Comparison of ENCODE assay signal across 2 cellular contexts in genomic region chr6:52995913-52996685, GRCh38.
TF ChIP-seq lines count a peak whose summit lies in the region.

No MANE protein-coding gene starts in this region.

TF ChIP-seq in IMR-90, 13 proteins besides CTCF, POLR2A, EP300 and RAD21:
- TF ChIP-seq USF2 (IDR thresholded peaks at IDR 0.05; ENCODE audit: low read depth, low read length) (no peak), FOS (IDR thresholded peaks at IDR 0.05; ENCODE audit: low read depth, low read length) (peak; percentile 14; the same call in 1 of the 2 replicates)

TF ChIP-seq in GM12878, 131 proteins besides CTCF, POLR2A, EP300 and RAD21:
- TF ChIP-seq BHLHE40 (IDR thresholded peaks at IDR 0.05; ENCODE audit: borderline replicate concordance in 1 of 2, low read depth in 2 of 2, low read length in 1 of 2), result peak in 1 of 2 experiments; percentile 24; a peak in 1 of 4 replicates
- TF ChIP-seq, protein P1, sequence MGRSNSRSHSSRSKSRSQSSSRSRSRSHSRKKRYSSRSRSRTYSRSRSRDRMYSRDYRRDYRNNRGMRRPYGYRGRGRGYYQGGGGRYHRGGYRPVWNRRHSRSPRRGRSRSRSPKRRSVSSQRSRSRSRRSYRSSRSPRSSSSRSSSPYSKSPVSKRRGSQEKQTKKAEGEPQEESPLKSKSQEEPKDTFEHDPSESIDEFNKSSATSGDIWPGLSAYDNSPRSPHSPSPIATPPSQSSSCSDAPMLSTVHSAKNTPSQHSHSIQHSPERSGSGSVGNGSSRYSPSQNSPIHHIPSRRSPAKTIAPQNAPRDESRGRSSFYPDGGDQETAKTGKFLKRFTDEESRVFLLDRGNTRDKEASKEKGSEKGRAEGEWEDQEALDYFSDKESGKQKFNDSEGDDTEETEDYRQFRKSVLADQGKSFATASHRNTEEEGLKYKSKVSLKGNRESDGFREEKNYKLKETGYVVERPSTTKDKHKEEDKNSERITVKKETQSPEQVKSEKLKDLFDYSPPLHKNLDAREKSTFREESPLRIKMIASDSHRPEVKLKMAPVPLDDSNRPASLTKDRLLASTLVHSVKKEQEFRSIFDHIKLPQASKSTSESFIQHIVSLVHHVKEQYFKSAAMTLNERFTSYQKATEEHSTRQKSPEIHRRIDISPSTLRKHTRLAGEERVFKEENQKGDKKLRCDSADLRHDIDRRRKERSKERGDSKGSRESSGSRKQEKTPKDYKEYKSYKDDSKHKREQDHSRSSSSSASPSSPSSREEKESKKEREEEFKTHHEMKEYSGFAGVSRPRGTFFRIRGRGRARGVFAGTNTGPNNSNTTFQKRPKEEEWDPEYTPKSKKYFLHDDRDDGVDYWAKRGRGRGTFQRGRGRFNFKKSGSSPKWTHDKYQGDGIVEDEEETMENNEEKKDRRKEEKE (IDR thresholded peaks at IDR 0.05), result 0 out of 2 replicates have a peak, but pooled peaks have one; percentile 28
- TF ChIP-seq NFIC (IDR thresholded peaks at IDR 0.05; ENCODE audit: low read depth, low read length), result peak; percentile 24; the same call in 1 of the 2 replicates
- 0 out of 2 replicates have a peak, but pooled peaks have one; percentile 66 for TF ChIP-seq CHD4 (IDR thresholded peaks at IDR 0.05)
- TF ChIP-seq ZNF217 (IDR thresholded peaks at IDR 0.05), result peak; percentile 81
- TF ChIP-seq RUNX3 (IDR thresholded peaks at IDR 0.05; ENCODE audit: low read length), result peak; percentile 43; the same call in 1 of the 2 replicates
- 0 out of 2 replicates have a peak, but pooled peaks have one; percentile 1 for TF ChIP-seq ATF7 (IDR thresholded peaks at IDR 0.05; ENCODE audit: low read depth)
- TF ChIP-seq PAX8 (IDR thresholded peaks at IDR 0.05), result 0 out of 2 replicates have a peak, but pooled peaks have one; percentile 53
- TF ChIP-seq RBBP5 (conservative IDR thresholded peaks at IDR 0.05), result no peak
- TF ChIP-seq MTA3 (IDR thresholded peaks at IDR 0.05; ENCODE audit: borderline replicate concordance, low read length), result peak; percentile 85; the same call in 1 of the 2 replicates
- TF ChIP-seq GABPA (IDR thresholded peaks at IDR 0.05; ENCODE audit: low read depth), result 0 out of 2 replicates have a peak, but pooled peaks have one; percentile 7
- TF ChIP-seq RELA (IDR thresholded peaks at IDR 0.05; ENCODE audit: borderline replicate concordance, partially characterized antibody), result no peak
- TF ChIP-seq MTA2 (IDR thresholded peaks at IDR 0.05; ENCODE audit: low read depth), result no peak; the same call in 1 of the 2 replicates
- TF ChIP-seq IKZF2 (IDR thresholded peaks at IDR 0.05), result peak; percentile 37 to 60; a peak in 2 of 4 replicates
- TF ChIP-seq, protein P2, sequence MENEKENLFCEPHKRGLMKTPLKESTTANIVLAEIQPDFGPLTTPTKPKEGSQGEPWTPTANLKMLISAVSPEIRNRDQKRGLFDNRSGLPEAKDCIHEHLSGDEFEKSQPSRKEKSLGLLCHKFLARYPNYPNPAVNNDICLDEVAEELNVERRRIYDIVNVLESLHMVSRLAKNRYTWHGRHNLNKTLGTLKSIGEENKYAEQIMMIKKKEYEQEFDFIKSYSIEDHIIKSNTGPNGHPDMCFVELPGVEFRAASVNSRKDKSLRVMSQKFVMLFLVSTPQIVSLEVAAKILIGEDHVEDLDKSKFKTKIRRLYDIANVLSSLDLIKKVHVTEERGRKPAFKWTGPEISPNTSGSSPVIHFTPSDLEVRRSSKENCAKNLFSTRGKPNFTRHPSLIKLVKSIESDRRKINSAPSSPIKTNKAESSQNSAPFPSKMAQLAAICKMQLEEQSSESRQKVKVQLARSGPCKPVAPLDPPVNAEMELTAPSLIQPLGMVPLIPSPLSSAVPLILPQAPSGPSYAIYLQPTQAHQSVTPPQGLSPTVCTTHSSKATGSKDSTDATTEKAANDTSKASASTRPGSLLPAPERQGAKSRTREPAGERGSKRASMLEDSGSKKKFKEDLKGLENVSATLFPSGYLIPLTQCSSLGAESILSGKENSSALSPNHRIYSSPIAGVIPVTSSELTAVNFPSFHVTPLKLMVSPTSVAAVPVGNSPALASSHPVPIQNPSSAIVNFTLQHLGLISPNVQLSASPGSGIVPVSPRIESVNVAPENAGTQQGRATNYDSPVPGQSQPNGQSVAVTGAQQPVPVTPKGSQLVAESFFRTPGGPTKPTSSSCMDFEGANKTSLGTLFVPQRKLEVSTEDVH (IDR thresholded peaks at IDR 0.05; ENCODE audit: low read depth, partially characterized antibody), result no peak
- no peak for TF ChIP-seq SREBF1 (IDR thresholded peaks at IDR 0.05; ENCODE audit: low read length)
- TF ChIP-seq RAD51 (IDR thresholded peaks at IDR 0.05), result 0 out of 2 replicates have a peak, but pooled peaks have one; percentile 17
- 0 out of 2 replicates have a peak, but pooled peaks have one; percentile 4 for TF ChIP-seq MEF2A (IDR thresholded peaks at IDR 0.05; ENCODE audit: insufficient read depth, low read depth, low read length)
- no peak for TF ChIP-seq SUPT20H (IDR thresholded peaks at IDR 0.05; ENCODE audit: borderline replicate concordance, control insufficient read depth, low read depth, low read length)
- TF ChIP-seq, protein P3, sequence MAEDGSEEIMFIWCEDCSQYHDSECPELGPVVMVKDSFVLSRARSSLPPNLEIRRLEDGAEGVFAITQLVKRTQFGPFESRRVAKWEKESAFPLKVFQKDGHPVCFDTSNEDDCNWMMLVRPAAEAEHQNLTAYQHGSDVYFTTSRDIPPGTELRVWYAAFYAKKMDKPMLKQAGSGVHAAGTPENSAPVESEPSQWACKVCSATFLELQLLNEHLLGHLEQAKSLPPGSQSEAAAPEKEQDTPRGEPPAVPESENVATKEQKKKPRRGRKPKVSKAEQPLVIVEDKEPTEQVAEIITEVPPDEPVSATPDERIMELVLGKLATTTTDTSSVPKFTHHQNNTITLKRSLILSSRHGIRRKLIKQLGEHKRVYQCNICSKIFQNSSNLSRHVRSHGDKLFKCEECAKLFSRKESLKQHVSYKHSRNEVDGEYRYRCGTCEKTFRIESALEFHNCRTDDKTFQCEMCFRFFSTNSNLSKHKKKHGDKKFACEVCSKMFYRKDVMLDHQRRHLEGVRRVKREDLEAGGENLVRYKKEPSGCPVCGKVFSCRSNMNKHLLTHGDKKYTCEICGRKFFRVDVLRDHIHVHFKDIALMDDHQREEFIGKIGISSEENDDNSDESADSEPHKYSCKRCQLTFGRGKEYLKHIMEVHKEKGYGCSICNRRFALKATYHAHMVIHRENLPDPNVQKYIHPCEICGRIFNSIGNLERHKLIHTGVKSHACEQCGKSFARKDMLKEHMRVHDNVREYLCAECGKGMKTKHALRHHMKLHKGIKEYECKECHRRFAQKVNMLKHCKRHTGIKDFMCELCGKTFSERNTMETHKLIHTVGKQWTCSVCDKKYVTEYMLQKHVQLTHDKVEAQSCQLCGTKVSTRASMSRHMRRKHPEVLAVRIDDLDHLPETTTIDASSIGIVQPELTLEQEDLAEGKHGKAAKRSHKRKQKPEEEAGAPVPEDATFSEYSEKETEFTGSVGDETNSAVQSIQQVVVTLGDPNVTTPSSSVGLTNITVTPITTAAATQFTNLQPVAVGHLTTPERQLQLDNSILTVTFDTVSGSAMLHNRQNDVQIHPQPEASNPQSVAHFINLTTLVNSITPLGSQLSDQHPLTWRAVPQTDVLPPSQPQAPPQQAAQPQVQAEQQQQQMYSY (CRISPR knock-in tag; IDR thresholded peaks at IDR 0.05), result peak; percentile 74; the same call in 1 of the 2 replicates
- peak; percentile 4; the same call in 1 of the 2 replicates for TF ChIP-seq SMARCA5 (IDR thresholded peaks at IDR 0.05)
- TF ChIP-seq POLR2AphosphoS5 (IDR thresholded peaks at IDR 0.05; ENCODE audit: low read length), result no peak
